Comparison of ENCODE assay signal across 1 cellular context in the genomic region with DNA sequence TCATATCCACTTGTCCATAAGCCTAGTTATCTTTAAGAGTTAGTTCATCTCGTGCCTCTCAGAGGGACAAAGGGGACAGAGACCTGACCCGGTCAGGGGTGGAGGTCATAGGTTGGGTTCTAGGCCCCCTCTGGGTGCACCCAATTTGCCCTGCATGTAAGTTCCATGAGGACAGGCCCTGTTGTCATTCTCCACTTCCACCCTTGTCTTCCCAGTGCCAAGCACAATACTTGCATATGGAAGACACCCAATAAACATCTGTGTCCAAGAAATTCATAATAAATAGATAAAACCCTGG.
TF ChIP-seq lines count a peak whose summit lies in the region.

No MANE protein-coding gene starts in this region.

TF ChIP-seq in HCT116, 20 proteins besides CTCF, POLR2A, EP300 and RAD21:
- no peak for TF ChIP-seq ELF1 (IDR thresholded peaks at IDR 0.05; ENCODE audit: borderline replicate concordance, low read depth)
- no peak for TF ChIP-seq ZNF274 (IDR thresholded peaks at IDR 0.05; ENCODE audit: low read depth, low read length)
- TF ChIP-seq EZH2phosphoT487 (IDR thresholded peaks at IDR 0.05; ENCODE audit: borderline replicate concordance), result no peak
